In the genomic region with DNA sequence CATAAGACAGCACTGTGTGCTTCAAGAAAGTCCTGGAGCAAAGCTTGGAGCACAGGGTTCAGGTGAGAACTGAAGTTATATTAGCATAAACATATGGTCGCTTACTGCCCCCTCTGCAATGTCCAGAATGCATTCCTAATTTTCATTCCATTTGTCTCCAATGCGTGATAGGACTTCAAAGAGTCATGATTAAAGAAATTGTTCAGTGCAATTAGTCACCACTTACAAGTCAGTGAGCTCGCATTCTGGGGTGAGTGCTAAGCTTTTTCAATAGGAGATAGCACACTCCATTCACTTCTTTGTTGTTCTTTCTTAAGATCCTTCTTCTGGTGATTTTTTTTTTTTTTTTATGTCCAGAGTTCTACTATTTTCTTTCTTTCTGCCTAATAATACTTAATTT, we compare ENCODE assay signal across 1 cellular context.
TF ChIP-seq lines count a peak whose summit lies in the region.

No MANE protein-coding gene starts in this region.

TF ChIP-seq in IMR-90, 13 proteins besides CTCF, POLR2A, EP300 and RAD21:
- no peak for TF ChIP-seq NFE2L2 (IDR thresholded peaks at IDR 0.05; ENCODE audit: low read depth, low read length)
- no peak for TF ChIP-seq CEBPB (IDR thresholded peaks at IDR 0.05; ENCODE audit: low read depth, low read length)
- TF ChIP-seq, protein P1, sequence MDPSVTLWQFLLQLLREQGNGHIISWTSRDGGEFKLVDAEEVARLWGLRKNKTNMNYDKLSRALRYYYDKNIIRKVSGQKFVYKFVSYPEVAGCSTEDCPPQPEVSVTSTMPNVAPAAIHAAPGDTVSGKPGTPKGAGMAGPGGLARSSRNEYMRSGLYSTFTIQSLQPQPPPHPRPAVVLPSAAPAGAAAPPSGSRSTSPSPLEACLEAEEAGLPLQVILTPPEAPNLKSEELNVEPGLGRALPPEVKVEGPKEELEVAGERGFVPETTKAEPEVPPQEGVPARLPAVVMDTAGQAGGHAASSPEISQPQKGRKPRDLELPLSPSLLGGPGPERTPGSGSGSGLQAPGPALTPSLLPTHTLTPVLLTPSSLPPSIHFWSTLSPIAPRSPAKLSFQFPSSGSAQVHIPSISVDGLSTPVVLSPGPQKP (IDR thresholded peaks at IDR 0.05; ENCODE audit: borderline replicate concordance, low read depth, low read length), result no peak
- TF ChIP-seq RFX5 (IDR thresholded peaks at IDR 0.05; ENCODE audit: low read depth, low read length), result no peak
- no peak for TF ChIP-seq CHD1 (IDR thresholded peaks at IDR 0.05; ENCODE audit: low read depth, low read length)
- TF ChIP-seq FOS (IDR thresholded peaks at IDR 0.05; ENCODE audit: low read depth, low read length), result no peak
